ENCODE assay signal across 20 cellular contexts in the genomic region with DNA sequence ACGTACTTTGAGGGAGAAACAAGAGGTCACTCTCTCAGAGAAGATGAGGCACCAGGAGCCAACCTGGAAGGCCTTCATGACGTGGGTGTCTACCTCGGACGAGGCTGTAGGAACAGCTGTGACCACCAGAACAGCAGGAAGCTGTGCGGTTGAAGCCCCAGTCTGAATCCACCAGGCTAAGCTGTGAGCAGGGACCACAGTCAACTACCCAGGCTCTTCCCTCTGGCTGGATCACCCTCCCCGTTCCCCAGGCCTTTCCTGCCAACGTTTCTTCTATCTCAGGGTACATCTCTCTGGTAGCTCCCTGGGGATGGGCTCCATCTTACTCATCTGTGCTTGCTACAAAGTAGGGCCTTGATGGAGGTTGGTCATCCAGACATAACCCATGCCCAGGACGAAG. TPM values are rescaled to one million over a fixed set of nuclear protein-coding genes. Genes with fewer than 3 reads are reported as not detected.
DNase-seq lines count a peak whose midpoint lies in the region; ATAC-seq and TF ChIP-seq lines count a peak whose summit lies in the region.
"Had no signal": no experiment of that assay in that cellular context is flagged by ENCODE, and none has a peak within 500 bp of the region (broad histone marks: within the 10 kb centered on the region; RNA-seq: fewer than 3 reads in every experiment).

No MANE protein-coding gene starts in this region.

- peaks cover 67 to 69% of the 10 kb centered on the region in 2 donors for H3K36me3 Mint-ChIP-seq in CD14-positive monocyte
- peaks cover 35% of the 10 kb centered on the region for H3K36me3 Mint-ChIP-seq in neural crest cell (ENCODE audit: low read depth)
- peaks cover 39% of the 10 kb centered on the region for H3K36me3 Mint-ChIP-seq in MCF 10A (ENCODE audit: insufficient read depth, unreplicated experiment)

- BruUV-seq in Panc1 (replicated peaks; lab: Mats Ljungman, UMichigan) = no TSS peak
- no TSS peak for BruUV-seq in MCF 10A (replicated peaks; lab: Mats Ljungman, UMichigan)

- no peaks in the 10 kb centered on the region for H3K36me3 ChIP-seq in Panc1 (ENCODE audit: control insufficient read depth, insufficient read depth, low read length)

- TF ChIP-seq CTCF in CD14-positive monocyte (IDR thresholded peaks at IDR 0.05) (no peak), Panc1 (IDR thresholded peaks at IDR 0.05) (no peak), neural crest cell (conservative IDR thresholded peaks at IDR 0.05) (no peak), GM10248 (IDR thresholded peaks at IDR 0.05; ENCODE audit: control extremely low read depth, extremely low read depth, low read depth, missing control alignments) (no peak), MCF 10A (IDR thresholded peaks at IDR 0.05; ENCODE audit: unreplicated experiment) (no peak)

- no peak overlapping the region for H3K4me3 ChIP-seq in Panc1 (ENCODE audit: low read depth in 2 of 2, low read length in 2 of 2)

- H3K27ac Mint-ChIP-seq in CD14-positive monocyte (peak overlapping the region in 4 of 7 donors; percentile 25 to 56 (median 31)), neural crest cell (ENCODE audit: unreplicated experiment) (peak overlapping the region; percentile 94), MCF 10A (ENCODE audit: low read depth, unreplicated experiment) (no peak overlapping the region)

- no peaks in the 10 kb centered on the region for H3K4me1 ChIP-seq in Panc1 (ENCODE audit: control insufficient read depth, insufficient read depth, low read length)
- H3K4me1 ChIP-seq: Caco-2 had no signal

- H3K27me3 ChIP-seq in Panc1 (ENCODE audit: control insufficient read depth, insufficient read depth, low read length) = no peaks in the 10 kb centered on the region

- DNase-seq in NCI-H82 (lab: John Stamatoyannopoulos, UW) (peak; percentile 8), NCI-H82 treated with DMSO at 0.1 percent for 48 hours (lab: John Stamatoyannopoulos, UW; ENCODE audit: unreplicated experiment) (no peak), CD14-positive monocyte (ENCODE audit: low spot score) (no peak), Panc1 (ENCODE audit: low read depth, low spot score) (no peak), neural crest cell (ENCODE audit: low read depth, low spot score) (no peak), GM10248 (ENCODE audit: extremely low spot score) (no peak), hepatic stellate cell (ENCODE audit: low spot score) (no peak), MCF 10A (ENCODE audit: unreplicated experiment) (no peak)
- DNase-seq: Caco-2, GDM1, GOT3, KBM-7, MV-4-11, NCI-H187, NCI-H2107, NCI-H510A, NCI-H774 had no signal

- H3K27me3 Mint-ChIP-seq in CD14-positive monocyte (ENCODE audit: low read depth in 3 of 3) = peaks cover 0 to 2% (median 0%) of the 10 kb centered on the region in 3 donors
- H3K27me3 Mint-ChIP-seq in neural crest cell (ENCODE audit: low read depth) = no peaks in the 10 kb centered on the region
- no peaks in the 10 kb centered on the region for H3K27me3 Mint-ChIP-seq in MCF 10A (ENCODE audit: insufficient read depth, unreplicated experiment)

- no peak overlapping the region for H3K4me3 Mint-ChIP-seq in CD14-positive monocyte
- no peak overlapping the region for H3K4me3 Mint-ChIP-seq in neural crest cell
- no peak overlapping the region for H3K4me3 Mint-ChIP-seq in MCF 10A (ENCODE audit: unreplicated experiment)

- POLR2A ChIA-PET in Panc1 (lab: Charles Lee) (interaction anchor here (0.6 kb wide), 1 partner anchor 13 kb away, joined by 3 read pairs; no protein-coding TSS in a partner anchor), GM10248 (lab: Yijun Ruan, JAX) (interaction anchor here (0.7 kb wide), 1 partner anchor 345 kb away, joined by 3 read pairs; no protein-coding TSS in a partner anchor), MCF 10A (lab: Yijun Ruan, JAX) (no interaction called here)

- no peak overlapping the region for H3K27ac ChIP-seq in Panc1 (ENCODE audit: low read length)
- H3K27ac ChIP-seq: 22Rv1 had no signal

- intact Hi-C loops in CD14-positive monocyte (cut with micrococcal nuclease) (no loop called here), Panc1 (cut with micrococcal nuclease; ENCODE audit: unreplicated experiment) (no loop called here), MCF 10A (cut with micrococcal nuclease) (no loop called here)

- 0 out of 2 replicates have a peak, but pooled peaks have one; percentile 27 for ATAC-seq in Panc1
- ATAC-seq: HCT116 had no signal

- H3K4me1 Mint-ChIP-seq in CD14-positive monocyte (peaks cover 2% of the 10 kb centered on the region), neural crest cell (peaks cover 27% of the 10 kb centered on the region), MCF 10A (ENCODE audit: insufficient read depth, unreplicated experiment) (peaks cover 13% of the 10 kb centered on the region)

- H3K9me3 Mint-ChIP-seq in CD14-positive monocyte (peaks cover 0 to 2% (median 0%) of the 10 kb centered on the region in 7 donors), neural crest cell (no peaks in the 10 kb centered on the region), MCF 10A (ENCODE audit: unreplicated experiment) (no peaks in the 10 kb centered on the region)

- CTCF ChIA-PET in Panc1 (lab: Charles Lee) (no interaction called here), GM10248 (lab: Yijun Ruan, JAX) (interaction anchor here (0.9 kb wide), 1 partner anchor 222 kb away, joined by 3 read pairs; no protein-coding TSS in a partner anchor), MCF 10A (lab: Yijun Ruan, JAX) (no interaction called here)

- in situ Hi-C loops in Panc1 (cut with HindIII; ENCODE audit: low pct_unique_long_range_greater_than_20kb, low sequenced_read_pairs) = no loop called here

- no peaks in the 10 kb centered on the region for H3K9me3 ChIP-seq in Panc1 (ENCODE audit: control insufficient read depth, insufficient read depth, low read depth, low read length)
- H3K9me3 ChIP-seq: Caco-2 had no signal

RNA-seq across cellular contexts. Expression of gene CYP27C1, which starts 36.8 kb away (rescaled TPM):
- not detected for polyA plus RNA-seq in CD14-positive monocyte
- total RNA-seq in Panc1 (2021; ENCODE audit: unreplicated experiment) (5.7 TPM), neural crest cell (10.1 and 10.2 TPM in 2 replicates), MCF 10A (2022) (0.25 TPM in 1 of 2 replicates, not detected in the other)
- polyA plus RNA-seq in Panc1 (2012; ENCODE audit: insufficient read length) = 3.2 TPM
- polyA plus RNA-seq: AG04450 had no signal

RNA-seq across cellular contexts. Expression of gene ERCC3, which starts 37.1 kb away (rescaled TPM):
- polyA plus RNA-seq in CD14-positive monocyte = 10 to 100 TPM; 13.2 to 16.9 TPM
- total RNA-seq in Panc1 (2021; ENCODE audit: unreplicated experiment) (38.0 TPM), neural crest cell (63.6 and 67.4 TPM in 2 replicates), MCF 10A (2022) (34.9 and 38.2 TPM in 2 replicates)
- polyA plus RNA-seq in Panc1 (2012; ENCODE audit: insufficient read length) = 32.6 TPM
